18 cellular contexts compared by ENCODE assay signal in the genomic region with DNA sequence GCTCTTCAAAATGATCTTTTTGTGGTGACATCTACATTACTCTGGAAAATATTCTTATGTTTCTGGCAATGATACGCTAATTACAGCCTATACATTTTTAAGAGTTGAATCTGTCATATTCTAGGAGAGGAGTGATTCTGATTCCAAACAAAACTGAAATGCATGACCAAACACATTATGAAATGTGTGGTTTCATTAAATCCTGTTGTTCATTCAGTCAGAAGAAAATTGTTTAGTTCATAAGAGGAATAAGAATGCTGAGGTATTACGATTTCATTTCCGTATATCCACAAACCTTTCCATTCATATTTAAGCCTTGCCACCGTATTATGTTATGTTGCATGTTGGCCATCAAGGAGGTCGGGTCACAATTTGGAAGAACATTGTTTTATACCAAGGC.
"Had no signal": no experiment of that assay in that cellular context is flagged by ENCODE, and none has a peak within 500 bp of the region (broad histone marks: within the 10 kb centered on the region; RNA-seq: fewer than 3 reads in every experiment).

No MANE protein-coding gene starts in this region.

- H3K4me1 Mint-ChIP-seq: immature natural killer cell had no signal

- H3K36me3 ChIP-seq: right atrium auricular region, sigmoid colon, suprapubic skin, thyroid gland had no signal

- DNase-seq: effector memory CD4-positive, alpha-beta T cell; immature natural killer cell; left colon; left ventricle myocardium superior; mesenchymal stem cell; midbrain; nephron progenitor cell; posterior cingulate gyrus; sigmoid colon; small intestine; stimulated activated CD4-positive, alpha-beta T cell treated with anti-CD3 and anti-CD28 coated beads, Interleukin-2, amount 100 ng/mL, for 48 hours; stimulated activated naive CD8-positive, alpha-beta T cell treated with anti-CD3 and anti-CD28 coated beads, Interleukin-15, Interleukin-2, amounts not matched to agents 100 U/mL and 50 U/mL, for 24 hours; thyroid gland had no signal

- H3K4me3 ChIP-seq: lung, right atrium auricular region, sigmoid colon, suprapubic skin, thyroid gland had no signal

- H3K36me3 Mint-ChIP-seq: immature natural killer cell had no signal

- H3K4me1 ChIP-seq: suprapubic skin, thyroid gland had no signal

- H3K4me3 Mint-ChIP-seq: immature natural killer cell, nephron progenitor cell, type B pancreatic cell had no signal

- H3K9me3 Mint-ChIP-seq: nephron progenitor cell, type B pancreatic cell had no signal

- ATAC-seq: esophagus mucosa; left colon; left ventricle myocardium superior; stimulated activated naive CD8-positive, alpha-beta T cell treated with anti-CD3 and anti-CD28 coated beads, Interleukin-15, Interleukin-2, amounts not matched to agents 100 U/mL and 50 U/mL, for 24 hours had no signal

- H3K27ac Mint-ChIP-seq: immature natural killer cell, nephron progenitor cell, type B pancreatic cell had no signal

- H3K27me3 ChIP-seq: right atrium auricular region, sigmoid colon, suprapubic skin, thyroid gland had no signal

- H3K9me3 ChIP-seq: right atrium auricular region, sigmoid colon, suprapubic skin, thyroid gland had no signal

- H3K27ac ChIP-seq: right atrium auricular region, suprapubic skin, thyroid gland had no signal
